In genomic region chr3:152244156-152244888, GRCh38 we compare ENCODE assay signal across 1 cellular context.
A peak's percentile ranks its signal among the peaks of the same experiment; 100 is the strongest.
TF ChIP-seq lines count a peak whose summit lies in the region.

No MANE protein-coding gene starts in this region.

TF ChIP-seq in K562, 482 proteins besides CTCF, POLR2A, EP300 and RAD21 (continued from another document and continues in another):
- TF ChIP-seq MGA (IDR thresholded peaks at IDR 0.05): no peak
- TF ChIP-seq CHAMP1 (IDR thresholded peaks at IDR 0.05): no peak
- no peak for TF ChIP-seq E2F3 (CRISPR knock-in tag; IDR thresholded peaks at IDR 0.05)
- TF ChIP-seq LEF1 (IDR thresholded peaks at IDR 0.05): peak; percentile 50
- no peak for TF ChIP-seq L3MBTL2 (IDR thresholded peaks at IDR 0.05)
- TF ChIP-seq MTF1 (CRISPR knock-in tag; IDR thresholded peaks at IDR 0.05; ENCODE audit: borderline replicate concordance): no peak
- no peak for TF ChIP-seq ZNF589 (CRISPR knock-in tag; IDR thresholded peaks at IDR 0.05; ENCODE audit: low read depth)
- no peak for TF ChIP-seq TEAD4 (IDR thresholded peaks at IDR 0.05; ENCODE audit: low read length)
- no peak for TF ChIP-seq TEAD4 (CRISPR knock-in tag; IDR thresholded peaks at IDR 0.05; ENCODE audit: borderline replicate concordance)
- TF ChIP-seq THAP12 (CRISPR knock-in tag; IDR thresholded peaks at IDR 0.05): no peak
- no peak for TF ChIP-seq KAT7 (CRISPR knock-in tag; IDR thresholded peaks at IDR 0.05; ENCODE audit: borderline replicate concordance)
- no peak for TF ChIP-seq ZFX (CRISPR knock-in tag; IDR thresholded peaks at IDR 0.05)
- no peak for TF ChIP-seq ZNF431 (CRISPR knock-in tag; IDR thresholded peaks at IDR 0.05)
- no peak for TF ChIP-seq PTBP1 (IDR thresholded peaks at IDR 0.05; ENCODE audit: low read depth, low read length)
- 0 out of 2 replicates have a peak, but pooled peaks have one; percentile 11 for TF ChIP-seq NFRKB (IDR thresholded peaks at IDR 0.05; ENCODE audit: low read depth)
- no peak for TF ChIP-seq BRCA1 (IDR thresholded peaks at IDR 0.05)
- TF ChIP-seq BRCA1 (CRISPR knock-in tag; IDR thresholded peaks at IDR 0.05): no peak
- TF ChIP-seq CBX5 (IDR thresholded peaks at IDR 0.05; ENCODE audit: borderline replicate concordance, low read depth): no peak
- no peak for TF ChIP-seq NBN (IDR thresholded peaks at IDR 0.05; ENCODE audit: low read depth)
- no peak for TF ChIP-seq ARID2 (IDR thresholded peaks at IDR 0.05)
- no peak for TF ChIP-seq HEY1 (CRISPR knock-in tag; IDR thresholded peaks at IDR 0.05; ENCODE audit: borderline replicate concordance)
- TF ChIP-seq ZEB2 (IDR thresholded peaks at IDR 0.05): no peak
- TF ChIP-seq ZNF717 (CRISPR knock-in tag; IDR thresholded peaks at IDR 0.05): no peak
- TF ChIP-seq ZNF780A (CRISPR knock-in tag; IDR thresholded peaks at IDR 0.05): no peak
- TF ChIP-seq HOMEZ (CRISPR knock-in tag; IDR thresholded peaks at IDR 0.05): no peak
- TF ChIP-seq DDX20 (tag; IDR thresholded peaks at IDR 0.05; ENCODE audit: low read depth): 0 out of 2 replicates have a peak, but pooled peaks have one; percentile 24
- no peak for TF ChIP-seq STAT5A (IDR thresholded peaks at IDR 0.05; ENCODE audit: borderline replicate concordance, low read length)
- TF ChIP-seq GTF2B (IDR thresholded peaks at IDR 0.05; ENCODE audit: extremely low read depth, insufficient read length): no peak
- no peak for TF ChIP-seq KDM2B (CRISPR knock-in tag; IDR thresholded peaks at IDR 0.05)
- no peak for TF ChIP-seq HOXB6 (CRISPR knock-in tag; IDR thresholded peaks at IDR 0.05; ENCODE audit: borderline replicate concordance)
- no peak for TF ChIP-seq NONO (IDR thresholded peaks at IDR 0.05; ENCODE audit: low read depth in 2 of 2, low read length in 1 of 2)
- peak; percentile 24 for TF ChIP-seq TAF1 (IDR thresholded peaks at IDR 0.05; ENCODE audit: control insufficient read depth, extremely low read depth, insufficient read depth, low read length, severe bottlenecking)
- peak; percentile 46; the same call in 1 of the 2 replicates for TF ChIP-seq ZNF592 (IDR thresholded peaks at IDR 0.05)
- TF ChIP-seq ATF4 (CRISPR knock-in tag; IDR thresholded peaks at IDR 0.05): no peak
- TF ChIP-seq ZNF644 (tag; IDR thresholded peaks at IDR 0.05; ENCODE audit: low read depth): peak; percentile 24; the same call in 1 of the 2 replicates
- TF ChIP-seq NFIC (IDR thresholded peaks at IDR 0.05): peak; percentile 4; the same call in 1 of the 2 replicates
- no peak for TF ChIP-seq ZNF324 (CRISPR knock-in tag; IDR thresholded peaks at IDR 0.05)
- no peak for TF ChIP-seq ILK (tag; IDR thresholded peaks at IDR 0.05; ENCODE audit: borderline replicate concordance, low read depth)
- no peak for TF ChIP-seq KDM5B (IDR thresholded peaks at IDR 0.05; ENCODE audit: insufficient replicate concordance, low read depth, low read length)
- TF ChIP-seq U2AF2 (optimal IDR thresholded peaks at IDR 0.05; ENCODE audit: low read depth, low read length): no peak
